ENCODE assay signal across 1 cellular context in genomic region chr12:75853621-75854020, GRCh38.
TF ChIP-seq lines count a peak whose summit lies in the region.

No MANE protein-coding gene starts in this region.

TF ChIP-seq in GM23338, 12 proteins besides CTCF, POLR2A, EP300 and RAD21 (continued from another document):
- no peak for TF ChIP-seq ETS1 (IDR thresholded peaks at IDR 0.05)
